Comparison of ENCODE assay signal across 12 cellular contexts in the genomic region with DNA sequence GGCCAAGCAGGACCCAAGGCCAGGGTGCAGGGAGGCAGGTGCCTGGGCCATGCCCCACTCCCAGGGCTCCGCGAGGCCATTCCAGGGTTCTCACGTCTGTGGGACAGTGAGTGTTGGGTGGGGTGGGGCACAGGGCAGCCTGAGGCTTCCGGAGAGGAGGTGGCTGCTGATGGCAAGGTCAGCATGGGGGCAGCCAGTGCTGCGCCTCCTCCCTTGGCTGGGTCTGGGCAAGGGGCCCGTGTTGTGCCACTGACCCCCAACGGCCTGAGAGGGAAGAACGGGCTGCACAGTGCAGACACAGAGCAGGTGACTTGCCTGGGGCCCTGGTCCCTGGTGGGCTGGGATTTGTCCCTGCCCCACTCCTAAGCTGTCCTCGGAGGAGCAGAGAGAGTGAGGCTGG.
A peak's percentile ranks its signal among the peaks of the same experiment; 100 is the strongest.
DNase-seq lines count a peak whose midpoint lies in the region; ATAC-seq and TF ChIP-seq lines count a peak whose summit lies in the region.
"Had no signal": no experiment of that assay in that cellular context is flagged by ENCODE, and none has a peak within 500 bp of the region (broad histone marks: within the 10 kb centered on the region; RNA-seq: fewer than 3 reads in every experiment).

No MANE protein-coding gene starts in this region.

- intact Hi-C loops in OCI-LY7 (cut with micrococcal nuclease; ENCODE audit: unreplicated experiment): no loop called here
- intact Hi-C loops in esophagus muscularis mucosa (cut with DNase I): no loop called here

- no peaks in the 10 kb centered on the region for H3K9me3 ChIP-seq in DND-41 (ENCODE audit: insufficient read depth, low read length, severe bottlenecking)
- no peaks in the 10 kb centered on the region for H3K9me3 ChIP-seq in OCI-LY7 (ENCODE audit: low read length)
- H3K9me3 ChIP-seq in esophagus muscularis mucosa: no peaks in the 10 kb centered on the region

- TF ChIP-seq CTCF in DND-41 (IDR thresholded peaks at IDR 0.05; ENCODE audit: borderline replicate concordance, extremely low read depth, low read length, poor library complexity, severe bottlenecking) (no peak), OCI-LY7 (conservative IDR thresholded peaks at IDR 0.05; ENCODE audit: low read length) (peak; percentile 33; the same call in 1 of the 2 replicates), esophagus muscularis mucosa (IDR thresholded peaks at IDR 0.05) (no peak)

- DNase-seq in DND-41 (no peak), OCI-LY7 (ENCODE audit: low spot score) (no peak), esophagus muscularis mucosa (ENCODE audit: extremely low spot score) (no peak), midbrain (lab: John Stamatoyannopoulos, UW) (no peak), NCI-H774 (lab: John Stamatoyannopoulos, UW) (no peak)
- DNase-seq: effector CD4-positive, alpha-beta T cell; NCI-H1092 treated with DMSO at 0.1 percent for 48 hours; NCI-H526; T-helper 1 cell had no signal

- H2AFZ ChIP-seq in DND-41 (ENCODE audit: low read depth, low read length) (no peak overlapping the region), OCI-LY7 (ENCODE audit: low read length) (no peak overlapping the region)

- no peak for TF ChIP-seq EP300 in esophagus muscularis mucosa (IDR thresholded peaks at IDR 0.05)

- no peaks in the 10 kb centered on the region for H3K36me3 ChIP-seq in DND-41 (ENCODE audit: insufficient read depth, low read length)
- no peaks in the 10 kb centered on the region for H3K36me3 ChIP-seq in OCI-LY7 (ENCODE audit: insufficient read depth, low read length)
- H3K36me3 ChIP-seq in esophagus muscularis mucosa: peaks cover 0 to 35% (median 17%) of the 10 kb centered on the region in 4 donors

- TF ChIP-seq POLR2A in esophagus muscularis mucosa (IDR thresholded peaks at IDR 0.05; ENCODE audit: low read depth): no peak

- no peak overlapping the region for H3K4me3 ChIP-seq in DND-41 (ENCODE audit: low read depth in 1 of 2, low read length in 2 of 2)
- no peak overlapping the region for H3K4me3 ChIP-seq in OCI-LY7 (ENCODE audit: low read depth, low read length, poor library complexity, severe bottlenecking)
- no peak overlapping the region for H3K4me3 ChIP-seq in esophagus muscularis mucosa
- no peak overlapping the region for H3K4me3 ChIP-seq in skin epidermis

- WGBS in esophagus muscularis mucosa: 46% methylated on average over 3 of the region's 9 CpGs

- no peak overlapping the region for H3K9ac ChIP-seq in DND-41 (ENCODE audit: low read depth, low read length)

- no peaks in the 10 kb centered on the region for H3K27me3 ChIP-seq in DND-41 (ENCODE audit: insufficient read depth, low read length, poor library complexity)
- H3K27me3 ChIP-seq in esophagus muscularis mucosa: no peaks in the 10 kb centered on the region

- H3K4me2 ChIP-seq in DND-41 (ENCODE audit: insufficient read depth, low read length): 0 out of 2 replicates have a peak overlapping the region, but pooled peaks have one; percentile 64
- H3K4me2 ChIP-seq in OCI-LY7 (ENCODE audit: low read length): no peak overlapping the region

- ATAC-seq in DND-41 (ENCODE audit: insufficient read depth, low read depth) (no peak), GM19452 (IDR thresholded peaks at IDR 0.05; ENCODE audit: unreplicated experiment) (no peak), HG03045 (IDR thresholded peaks at IDR 0.05; ENCODE audit: unreplicated experiment) (no peak)

- POLR2A ChIA-PET in OCI-LY7 (lab: Charles Lee): no interaction called here

- no TSS peak for BruUV-seq in OCI-LY7 (replicated peaks; lab: Mats Ljungman, UMichigan)

- CTCF ChIA-PET in OCI-LY7 (lab: Charles Lee; ENCODE audit: unreplicated experiment): no interaction called here

- H3K27ac ChIP-seq in DND-41 (ENCODE audit: low read length): no peak overlapping the region
- no peak overlapping the region for H3K27ac ChIP-seq in OCI-LY7 (ENCODE audit: low read depth, low read length, poor library complexity, severe bottlenecking)
- H3K27ac ChIP-seq in esophagus muscularis mucosa (replicated peaks in 1 of 4): peak overlapping the region; percentile 7 to 79 (median 54)
- peak overlapping the region in 17 of 21 experiments; percentile 29 to 89 (median 79) for H3K27ac ChIP-seq in skin epidermis

- H3K9me2 ChIP-seq in OCI-LY7 (ENCODE audit: insufficient read depth, low read length): no peaks in the 10 kb centered on the region

- no peaks in the 10 kb centered on the region for H3K79me2 ChIP-seq in DND-41 (ENCODE audit: insufficient read depth, low read length)
- H3K79me2 ChIP-seq in OCI-LY7 (ENCODE audit: insufficient read depth, low read depth, low read length): no peaks in the 10 kb centered on the region

- H3K4me1 ChIP-seq in DND-41 (ENCODE audit: insufficient read depth, low read length): peaks cover 48% of the 10 kb centered on the region
- H3K4me1 ChIP-seq in OCI-LY7 (ENCODE audit: insufficient read depth, low read length, poor library complexity, severe bottlenecking): peaks cover 27% of the 10 kb centered on the region
- peaks cover 98 to 100% (median 100%) of the 10 kb centered on the region in 4 donors for H3K4me1 ChIP-seq in esophagus muscularis mucosa

- peaks cover 54% of the 10 kb centered on the region for H4K20me1 ChIP-seq in DND-41 (ENCODE audit: insufficient read depth, low read length)
- H4K20me1 ChIP-seq in OCI-LY7 (ENCODE audit: insufficient read depth, low read length): no peaks in the 10 kb centered on the region

Comparison
In these comparisons a context has a peak if more than half of its experiments do, and no peak if none do; other contexts are left out.
1. H3K27ac ChIP-seq: peak in esophagus muscularis mucosa (4 of 4) and skin epidermis (17 of 21); none in DND-41 (single experiment) and OCI-LY7 (single experiment).